1 cellular context compared by ENCODE assay signal in the genomic region with DNA sequence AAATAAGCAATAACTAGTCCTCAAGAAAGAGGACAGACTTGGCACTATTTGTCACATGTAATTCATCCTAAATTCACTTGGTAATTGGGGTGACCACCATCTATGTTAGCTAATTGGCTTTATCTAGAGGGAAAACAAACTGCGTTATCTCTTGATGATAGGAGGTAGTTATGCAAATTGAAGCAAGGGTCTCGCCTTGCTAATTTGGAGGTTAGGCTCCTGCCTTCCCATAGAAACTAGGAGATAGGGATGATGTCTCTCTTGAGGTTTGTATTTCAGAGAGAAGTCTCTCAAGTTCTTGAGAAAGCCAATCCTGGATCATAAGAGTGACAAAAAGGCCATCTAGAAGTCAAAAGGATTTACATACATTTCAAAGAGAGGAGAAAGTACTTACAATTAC.
TF ChIP-seq lines count a peak whose summit lies in the region.

No MANE protein-coding gene starts in this region.

TF ChIP-seq in GM23338, 12 proteins besides CTCF, POLR2A, EP300 and RAD21 (continued from another document):
- TF ChIP-seq, protein P1, sequence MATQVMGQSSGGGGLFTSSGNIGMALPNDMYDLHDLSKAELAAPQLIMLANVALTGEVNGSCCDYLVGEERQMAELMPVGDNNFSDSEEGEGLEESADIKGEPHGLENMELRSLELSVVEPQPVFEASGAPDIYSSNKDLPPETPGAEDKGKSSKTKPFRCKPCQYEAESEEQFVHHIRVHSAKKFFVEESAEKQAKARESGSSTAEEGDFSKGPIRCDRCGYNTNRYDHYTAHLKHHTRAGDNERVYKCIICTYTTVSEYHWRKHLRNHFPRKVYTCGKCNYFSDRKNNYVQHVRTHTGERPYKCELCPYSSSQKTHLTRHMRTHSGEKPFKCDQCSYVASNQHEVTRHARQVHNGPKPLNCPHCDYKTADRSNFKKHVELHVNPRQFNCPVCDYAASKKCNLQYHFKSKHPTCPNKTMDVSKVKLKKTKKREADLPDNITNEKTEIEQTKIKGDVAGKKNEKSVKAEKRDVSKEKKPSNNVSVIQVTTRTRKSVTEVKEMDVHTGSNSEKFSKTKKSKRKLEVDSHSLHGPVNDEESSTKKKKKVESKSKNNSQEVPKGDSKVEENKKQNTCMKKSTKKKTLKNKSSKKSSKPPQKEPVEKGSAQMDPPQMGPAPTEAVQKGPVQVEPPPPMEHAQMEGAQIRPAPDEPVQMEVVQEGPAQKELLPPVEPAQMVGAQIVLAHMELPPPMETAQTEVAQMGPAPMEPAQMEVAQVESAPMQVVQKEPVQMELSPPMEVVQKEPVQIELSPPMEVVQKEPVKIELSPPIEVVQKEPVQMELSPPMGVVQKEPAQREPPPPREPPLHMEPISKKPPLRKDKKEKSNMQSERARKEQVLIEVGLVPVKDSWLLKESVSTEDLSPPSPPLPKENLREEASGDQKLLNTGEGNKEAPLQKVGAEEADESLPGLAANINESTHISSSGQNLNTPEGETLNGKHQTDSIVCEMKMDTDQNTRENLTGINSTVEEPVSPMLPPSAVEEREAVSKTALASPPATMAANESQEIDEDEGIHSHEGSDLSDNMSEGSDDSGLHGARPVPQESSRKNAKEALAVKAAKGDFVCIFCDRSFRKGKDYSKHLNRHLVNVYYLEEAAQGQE (IDR thresholded peaks at IDR 0.05; ENCODE audit: unreplicated experiment) = no peak
- TF ChIP-seq STAT1 (IDR thresholded peaks at IDR 0.05; ENCODE audit: unreplicated experiment) (no peak), ZNF331 (CRISPR knock-in tag; IDR thresholded peaks at IDR 0.05; ENCODE audit: low read depth) (no peak), JUNB (IDR thresholded peaks at IDR 0.05; ENCODE audit: unreplicated experiment) (no peak), CREB1 (CRISPR knock-in tag; IDR thresholded peaks at IDR 0.05; ENCODE audit: low read depth) (no peak), ZNF114 (CRISPR knock-in tag; IDR thresholded peaks at IDR 0.05) (no peak), EZH2phosphoT487 (IDR thresholded peaks at IDR 0.05; ENCODE audit: unreplicated experiment) (no peak), EZH2 (IDR thresholded peaks at IDR 0.05; ENCODE audit: low read depth, unreplicated experiment) (no peak)
- TF ChIP-seq, protein P2, sequence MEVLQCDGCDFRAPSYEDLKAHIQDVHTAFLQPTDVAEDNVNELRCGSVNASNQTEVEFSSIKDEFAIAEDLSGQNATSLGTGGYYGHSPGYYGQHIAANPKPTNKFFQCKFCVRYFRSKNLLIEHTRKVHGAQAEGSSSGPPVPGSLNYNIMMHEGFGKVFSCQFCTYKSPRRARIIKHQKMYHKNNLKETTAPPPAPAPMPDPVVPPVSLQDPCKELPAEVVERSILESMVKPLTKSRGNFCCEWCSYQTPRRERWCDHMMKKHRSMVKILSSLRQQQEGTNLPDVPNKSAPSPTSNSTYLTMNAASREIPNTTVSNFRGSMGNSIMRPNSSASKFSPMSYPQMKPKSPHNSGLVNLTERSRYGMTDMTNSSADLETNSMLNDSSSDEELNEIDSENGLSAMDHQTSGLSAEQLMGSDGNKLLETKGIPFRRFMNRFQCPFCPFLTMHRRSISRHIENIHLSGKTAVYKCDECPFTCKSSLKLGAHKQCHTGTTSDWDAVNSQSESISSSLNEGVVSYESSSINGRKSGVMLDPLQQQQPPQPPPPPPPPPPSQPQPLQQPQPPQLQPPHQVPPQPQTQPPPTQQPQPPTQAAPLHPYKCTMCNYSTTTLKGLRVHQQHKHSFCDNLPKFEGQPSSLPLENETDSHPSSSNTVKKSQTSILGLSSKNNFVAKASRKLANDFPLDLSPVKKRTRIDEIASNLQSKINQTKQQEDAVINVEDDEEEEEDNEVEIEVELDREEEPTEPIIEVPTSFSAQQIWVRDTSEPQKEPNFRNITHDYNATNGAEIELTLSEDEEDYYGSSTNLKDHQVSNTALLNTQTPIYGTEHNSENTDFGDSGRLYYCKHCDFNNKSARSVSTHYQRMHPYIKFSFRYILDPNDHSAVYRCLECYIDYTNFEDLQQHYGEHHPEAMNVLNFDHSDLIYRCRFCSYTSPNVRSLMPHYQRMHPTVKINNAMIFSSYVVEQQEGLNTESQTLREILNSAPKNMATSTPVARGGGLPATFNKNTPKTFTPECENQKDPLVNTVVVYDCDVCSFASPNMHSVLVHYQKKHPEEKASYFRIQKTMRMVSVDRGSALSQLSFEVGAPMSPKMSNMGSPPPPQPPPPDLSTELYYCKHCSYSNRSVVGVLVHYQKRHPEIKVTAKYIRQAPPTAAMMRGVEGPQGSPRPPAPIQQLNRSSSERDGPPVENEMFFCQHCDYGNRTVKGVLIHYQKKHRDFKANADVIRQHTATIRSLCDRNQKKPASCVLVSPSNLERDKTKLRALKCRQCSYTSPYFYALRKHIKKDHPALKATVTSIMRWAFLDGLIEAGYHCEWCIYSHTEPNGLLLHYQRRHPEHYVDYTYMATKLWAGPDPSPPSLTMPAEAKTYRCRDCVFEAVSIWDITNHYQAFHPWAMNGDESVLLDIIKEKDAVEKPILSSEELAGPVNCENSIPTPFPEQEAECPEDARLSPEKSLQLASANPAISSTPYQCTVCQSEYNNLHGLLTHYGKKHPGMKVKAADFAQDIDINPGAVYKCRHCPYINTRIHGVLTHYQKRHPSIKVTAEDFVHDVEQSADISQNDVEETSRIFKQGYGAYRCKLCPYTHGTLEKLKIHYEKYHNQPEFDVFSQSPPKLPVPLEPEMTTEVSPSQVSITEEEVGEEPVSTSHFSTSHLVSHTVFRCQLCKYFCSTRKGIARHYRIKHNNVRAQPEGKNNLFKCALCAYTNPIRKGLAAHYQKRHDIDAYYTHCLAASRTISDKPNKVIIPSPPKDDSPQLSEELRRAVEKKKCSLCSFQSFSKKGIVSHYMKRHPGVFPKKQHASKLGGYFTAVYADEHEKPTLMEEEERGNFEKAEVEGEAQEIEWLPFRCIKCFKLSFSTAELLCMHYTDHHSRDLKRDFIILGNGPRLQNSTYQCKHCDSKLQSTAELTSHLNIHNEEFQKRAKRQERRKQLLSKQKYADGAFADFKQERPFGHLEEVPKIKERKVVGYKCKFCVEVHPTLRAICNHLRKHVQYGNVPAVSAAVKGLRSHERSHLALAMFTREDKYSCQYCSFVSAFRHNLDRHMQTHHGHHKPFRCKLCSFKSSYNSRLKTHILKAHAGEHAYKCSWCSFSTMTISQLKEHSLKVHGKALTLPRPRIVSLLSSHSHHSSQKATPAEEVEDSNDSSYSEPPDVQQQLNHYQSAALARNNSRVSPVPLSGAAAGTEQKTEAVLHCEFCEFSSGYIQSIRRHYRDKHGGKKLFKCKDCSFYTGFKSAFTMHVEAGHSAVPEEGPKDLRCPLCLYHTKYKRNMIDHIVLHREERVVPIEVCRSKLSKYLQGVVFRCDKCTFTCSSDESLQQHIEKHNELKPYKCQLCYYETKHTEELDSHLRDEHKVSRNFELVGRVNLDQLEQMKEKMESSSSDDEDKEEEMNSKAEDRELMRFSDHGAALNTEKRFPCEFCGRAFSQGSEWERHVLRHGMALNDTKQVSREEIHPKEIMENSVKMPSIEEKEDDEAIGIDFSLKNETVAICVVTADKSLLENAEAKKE (CRISPR knock-in tag; IDR thresholded peaks at IDR 0.05) = no peak
